ENCODE assay signal across 24 cellular contexts in the genomic region with DNA sequence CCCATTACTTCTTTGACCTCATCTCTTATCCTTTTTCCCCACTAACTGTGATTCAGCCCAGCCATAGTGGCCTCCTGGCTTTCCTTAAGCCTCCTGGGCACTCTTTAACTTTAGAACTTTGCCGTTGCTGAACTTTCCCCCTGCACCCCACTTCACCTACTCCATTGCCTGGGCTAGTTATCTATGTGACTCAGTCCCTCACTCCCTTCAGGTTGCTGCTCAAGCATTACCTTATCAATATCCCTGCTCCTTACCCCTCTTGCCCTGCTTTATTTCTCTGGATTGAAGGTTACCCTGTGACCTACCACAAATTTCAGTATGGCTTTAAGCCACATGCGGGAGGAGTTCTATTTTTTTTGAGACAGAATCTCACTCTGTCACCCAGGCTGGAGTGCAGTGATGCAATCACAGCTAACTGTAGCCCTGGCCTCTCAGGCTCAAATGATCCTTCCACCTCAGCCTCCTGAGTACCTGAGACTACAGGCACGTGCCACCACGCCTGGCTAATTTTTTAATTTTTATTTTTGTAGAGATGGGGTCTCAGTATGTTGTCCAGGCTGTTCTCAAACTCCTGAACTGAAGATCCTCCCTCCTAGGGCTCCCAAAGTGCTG. TPM values are rescaled to one million over a fixed set of nuclear protein-coding genes. Genes with fewer than 3 reads are reported as not detected.
"Had no signal": no experiment of that assay in that cellular context is flagged by ENCODE, and none has a peak within 500 bp of the region (broad histone marks: within the 10 kb centered on the region; RNA-seq: fewer than 3 reads in every experiment).

No MANE protein-coding gene starts in this region.

- H3K27me3 ChIP-seq: foreskin keratinocyte, upper lobe of left lung had no signal

- H3K27ac ChIP-seq: foreskin keratinocyte, upper lobe of left lung had no signal

- H3K4me3 Mint-ChIP-seq: activated naive CD8-positive, alpha-beta T cell treated with anti-CD3 and anti-CD28 coated beads for 36 hours had no signal

- H3K9me3 Mint-ChIP-seq: activated naive CD8-positive, alpha-beta T cell treated with anti-CD3 and anti-CD28 coated beads for 36 hours; nephron had no signal

- FAIRE-seq: keratinocyte had no signal

- H3K9me3 ChIP-seq: upper lobe of left lung had no signal

- H3K4me3 ChIP-seq: upper lobe of left lung had no signal

- ATAC-seq: foreskin keratinocyte; left colon; sciatic nerve; stimulated activated naive CD8-positive, alpha-beta T cell treated with anti-CD3 and anti-CD28 coated beads, Interleukin-15, Interleukin-2, amounts not matched to agents 100 U/mL and 50 U/mL, for 24 hours had no signal

- DNase-seq: activated CD4-positive, alpha-beta T cell treated with anti-CD3 and anti-CD28 coated beads for 1 hour; activated CD4-positive, alpha-beta T cell treated with anti-CD3 and anti-CD28 coated beads, Interleukin-2, amount 50 U/mL, for 4 hours; activated naive CD4-positive, alpha-beta T cell; activated naive CD8-positive, alpha-beta T cell treated with anti-CD3 and anti-CD28 coated beads for 36 hours; activated T-cell treated with anti-CD3 and anti-CD28 coated beads for 4 hours; cortex of kidney; effector CD4-positive, alpha-beta T cell; foreskin keratinocyte; left colon; mesenchymal stem cell; occipital lobe; stimulated activated CD4-positive, alpha-beta T cell treated with anti-CD3 and anti-CD28 coated beads, Interleukin-2, amount 100 ng/mL, for 48 hours; stimulated activated naive CD8-positive, alpha-beta T cell treated with anti-CD3 and anti-CD28 coated beads, Interleukin-15, Interleukin-2, amounts not matched to agents 100 U/mL and 50 U/mL, for 24 hours; T-helper 1 cell; T-helper 9 cell; upper lobe of left lung had no signal

- H3K27ac Mint-ChIP-seq: activated naive CD8-positive, alpha-beta T cell treated with anti-CD3 and anti-CD28 coated beads for 36 hours; nephron had no signal

- H3K36me3 ChIP-seq: upper lobe of left lung had no signal

- H3K27me3 Mint-ChIP-seq: activated naive CD8-positive, alpha-beta T cell treated with anti-CD3 and anti-CD28 coated beads for 36 hours had no signal

RNA-seq across cellular contexts. Expression of gene CAMKV, which starts 56.5 kb away (rescaled TPM):
- total RNA-seq: foreskin keratinocyte, glomerular endothelial cell, lower leg skin, mononuclear cell, myocyte, sciatic nerve, subcutaneous adipose tissue had no signal
- polyA plus RNA-seq: foreskin keratinocyte, keratinocyte had no signal
